Comparison of ENCODE assay signal across 12 cellular contexts in the genomic region with DNA sequence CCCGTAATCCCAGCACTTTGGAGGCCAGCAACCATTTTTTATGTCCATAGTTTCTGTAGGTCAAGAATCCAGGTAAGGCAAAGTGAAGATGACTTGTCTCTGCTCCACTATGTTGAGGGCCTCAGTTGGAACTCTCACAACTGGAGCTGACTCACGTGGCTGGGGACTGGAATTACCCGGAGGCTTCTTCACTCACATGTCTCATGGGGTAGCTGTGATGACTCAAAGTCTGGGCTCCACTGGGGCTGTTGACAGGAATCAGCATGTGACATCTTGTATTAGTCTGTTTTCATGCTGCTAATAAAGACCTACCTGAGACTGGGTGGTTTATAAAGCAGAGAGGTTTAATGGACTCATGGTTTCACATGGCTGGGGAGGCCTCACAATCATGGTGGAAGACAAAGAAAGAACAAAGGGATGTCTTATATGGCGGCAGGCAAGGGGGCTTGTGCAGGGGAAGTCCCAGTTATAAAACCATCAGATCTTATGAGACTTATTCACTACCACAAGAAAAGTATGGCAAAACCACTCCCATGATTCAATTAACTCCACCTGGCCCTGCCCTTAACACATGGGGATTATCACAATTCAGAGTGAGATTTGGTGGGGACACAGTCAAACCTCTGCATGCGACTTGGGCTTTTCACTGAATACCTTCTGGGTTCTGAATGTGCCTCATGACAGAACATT. TPM values are rescaled to one million over a fixed set of nuclear protein-coding genes. Genes with fewer than 3 reads are reported as not detected.
DNase-seq lines count a peak whose midpoint lies in the region; ATAC-seq and TF ChIP-seq lines count a peak whose summit lies in the region.
"Had no signal": no experiment of that assay in that cellular context is flagged by ENCODE, and none has a peak within 500 bp of the region (broad histone marks: within the 10 kb centered on the region; RNA-seq: fewer than 3 reads in every experiment).

No MANE protein-coding gene starts in this region.

- no peaks in the 10 kb centered on the region for H3K36me3 ChIP-seq in SK-N-SH (replicated peaks in 1 of 2; ENCODE audit: control insufficient read depth in 1 of 2, insufficient read depth in 2 of 2, low read length in 1 of 2)
- no peaks in the 10 kb centered on the region for H3K36me3 ChIP-seq in Peyer's patch
- H3K36me3 ChIP-seq: neutrophil had no signal

- no peaks in the 10 kb centered on the region for H3K9me2 ChIP-seq in SK-N-SH

- H3K79me2 ChIP-seq in SK-N-SH (ENCODE audit: insufficient read depth) = no peaks in the 10 kb centered on the region

- TF ChIP-seq POLR2A in Peyer's patch (IDR thresholded peaks at IDR 0.05) = no peak

- H3K27ac Mint-ChIP-seq in activated T-cell treated with anti-CD3 and anti-CD28 coated beads, Interleukin-2, amount 50 U/mL, for 24 hours = peak overlapping the region; percentile 89
- H3K27ac Mint-ChIP-seq: brain, T-helper 17 cell had no signal

- H3K4me1 ChIP-seq in SK-N-SH (ENCODE audit: control insufficient read depth in 1 of 2, insufficient read depth in 2 of 2, low read depth in 1 of 2, low read length in 1 of 2) (no peaks in the 10 kb centered on the region), Peyer's patch (no peaks in the 10 kb centered on the region)

- TF ChIP-seq EP300 in SK-N-SH (IDR thresholded peaks at IDR 0.05; ENCODE audit: borderline replicate concordance in 1 of 2, low read depth in 1 of 2, low read length in 1 of 2) = no peak

- no peaks in the 10 kb centered on the region for H4K20me1 ChIP-seq in SK-N-SH (ENCODE audit: insufficient read depth)

- H3K4me3 ChIP-seq in SK-N-SH (ENCODE audit: low read depth in 2 of 2, low read length in 1 of 2) (no peak overlapping the region), Peyer's patch (no peak overlapping the region)

- TF ChIP-seq CTCF in SK-N-SH (IDR thresholded peaks at IDR 0.05) = no peak
- no peak for TF ChIP-seq CTCF in Peyer's patch (IDR thresholded peaks at IDR 0.05)

- no peak for DNase-seq in SK-N-SH
- no peak for DNase-seq in activated T-cell treated with anti-CD3 and anti-CD28 coated beads, Interleukin-2, amount 50 U/mL, for 24 hours
- peak; percentile 64 for DNase-seq in stimulated activated CD4-positive, alpha-beta T cell treated with anti-CD3 and anti-CD28 coated beads, Interleukin-1b, Interleukin-23, amount 100 ng/mL, for 48 hours
- DNase-seq in NCI-H2029 treated with DMSO at 0.1 percent for 48 hours (lab: John Stamatoyannopoulos, UW) = no peak
- DNase-seq in epidermal melanocyte (ENCODE audit: insufficient read length, low spot score) = no peak
- no peak for DNase-seq in Peyer's patch
- DNase-seq: NCI-H2081, T-helper 17 cell had no signal

- no peak for TF ChIP-seq RAD21 in SK-N-SH (IDR thresholded peaks at IDR 0.05; ENCODE audit: low read length)

- H3K9me3 ChIP-seq in SK-N-SH (no peaks in the 10 kb centered on the region), Peyer's patch (no peaks in the 10 kb centered on the region)
- H3K9me3 ChIP-seq: neutrophil had no signal

- no peaks in the 10 kb centered on the region for H3F3A ChIP-seq in SK-N-SH (replicated peaks; ENCODE audit: insufficient read depth)

- ATAC-seq in SK-N-SH treated with all-trans-retinoic acid at 6 μM for 48 hours (no peak), HG02759 (IDR thresholded peaks at IDR 0.05; ENCODE audit: unreplicated experiment) (peak; percentile 82)
- ATAC-seq: T-helper 17 cell had no signal

- H2AFZ ChIP-seq in SK-N-SH (ENCODE audit: low read depth) = no peak overlapping the region

- CTCF ChIA-PET in SK-N-SH (lab: Yijun Ruan, JAX) = no interaction called here

- no peaks in the 10 kb centered on the region for H3K27me3 ChIP-seq in SK-N-SH (ENCODE audit: insufficient read depth)
- no peaks in the 10 kb centered on the region for H3K27me3 ChIP-seq in Peyer's patch
- H3K27me3 ChIP-seq: neutrophil had no signal

- H3K4me1 Mint-ChIP-seq in activated T-cell treated with anti-CD3 and anti-CD28 coated beads, Interleukin-2, amount 50 U/mL, for 24 hours (ENCODE audit: low read depth) = peaks cover 15% of the 10 kb centered on the region
- H3K4me1 Mint-ChIP-seq: brain, T-helper 17 cell had no signal

- no peak overlapping the region for H3K4me3 Mint-ChIP-seq in activated T-cell treated with anti-CD3 and anti-CD28 coated beads, Interleukin-2, amount 50 U/mL, for 24 hours
- H3K4me3 Mint-ChIP-seq: brain, T-helper 17 cell had no signal

- POLR2A ChIA-PET in SK-N-SH (lab: Yijun Ruan, JAX) = no interaction called here

- H3K4me2 ChIP-seq in SK-N-SH = no peak overlapping the region

- 69% methylated on average over 5 of the region's 5 CpGs for WGBS in SK-N-SH (ENCODE audit: low lambda C conversion rate)

- H3K36me3 Mint-ChIP-seq in activated T-cell treated with anti-CD3 and anti-CD28 coated beads, Interleukin-2, amount 50 U/mL, for 24 hours (ENCODE audit: low read depth) = no peaks in the 10 kb centered on the region
- H3K36me3 Mint-ChIP-seq: brain had no signal

- H3K27ac ChIP-seq in SK-N-SH (ENCODE audit: low read depth in 2 of 2, low read length in 1 of 2) (no peak overlapping the region), Peyer's patch (no peak overlapping the region)
- H3K27ac ChIP-seq: neutrophil had no signal

- no peaks in the 10 kb centered on the region for H3K9me3 Mint-ChIP-seq in activated T-cell treated with anti-CD3 and anti-CD28 coated beads, Interleukin-2, amount 50 U/mL, for 24 hours
- H3K9me3 Mint-ChIP-seq: brain had no signal

- H3K9ac ChIP-seq in SK-N-SH = no peak overlapping the region

- peaks cover 10% of the 10 kb centered on the region for H3K27me3 Mint-ChIP-seq in activated T-cell treated with anti-CD3 and anti-CD28 coated beads, Interleukin-2, amount 50 U/mL, for 24 hours

TF ChIP-seq in SK-N-SH, 30 proteins besides CTCF, POLR2A, EP300 and RAD21 (continues in another document):
- TF ChIP-seq, protein P1, sequence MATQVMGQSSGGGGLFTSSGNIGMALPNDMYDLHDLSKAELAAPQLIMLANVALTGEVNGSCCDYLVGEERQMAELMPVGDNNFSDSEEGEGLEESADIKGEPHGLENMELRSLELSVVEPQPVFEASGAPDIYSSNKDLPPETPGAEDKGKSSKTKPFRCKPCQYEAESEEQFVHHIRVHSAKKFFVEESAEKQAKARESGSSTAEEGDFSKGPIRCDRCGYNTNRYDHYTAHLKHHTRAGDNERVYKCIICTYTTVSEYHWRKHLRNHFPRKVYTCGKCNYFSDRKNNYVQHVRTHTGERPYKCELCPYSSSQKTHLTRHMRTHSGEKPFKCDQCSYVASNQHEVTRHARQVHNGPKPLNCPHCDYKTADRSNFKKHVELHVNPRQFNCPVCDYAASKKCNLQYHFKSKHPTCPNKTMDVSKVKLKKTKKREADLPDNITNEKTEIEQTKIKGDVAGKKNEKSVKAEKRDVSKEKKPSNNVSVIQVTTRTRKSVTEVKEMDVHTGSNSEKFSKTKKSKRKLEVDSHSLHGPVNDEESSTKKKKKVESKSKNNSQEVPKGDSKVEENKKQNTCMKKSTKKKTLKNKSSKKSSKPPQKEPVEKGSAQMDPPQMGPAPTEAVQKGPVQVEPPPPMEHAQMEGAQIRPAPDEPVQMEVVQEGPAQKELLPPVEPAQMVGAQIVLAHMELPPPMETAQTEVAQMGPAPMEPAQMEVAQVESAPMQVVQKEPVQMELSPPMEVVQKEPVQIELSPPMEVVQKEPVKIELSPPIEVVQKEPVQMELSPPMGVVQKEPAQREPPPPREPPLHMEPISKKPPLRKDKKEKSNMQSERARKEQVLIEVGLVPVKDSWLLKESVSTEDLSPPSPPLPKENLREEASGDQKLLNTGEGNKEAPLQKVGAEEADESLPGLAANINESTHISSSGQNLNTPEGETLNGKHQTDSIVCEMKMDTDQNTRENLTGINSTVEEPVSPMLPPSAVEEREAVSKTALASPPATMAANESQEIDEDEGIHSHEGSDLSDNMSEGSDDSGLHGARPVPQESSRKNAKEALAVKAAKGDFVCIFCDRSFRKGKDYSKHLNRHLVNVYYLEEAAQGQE (IDR thresholded peaks at IDR 0.05; ENCODE audit: low read depth, low read length) = no peak

TF ChIP-seq in SK-N-SH treated with all-trans-retinoic acid at 6 μM for 48 hours, 23 proteins besides CTCF, POLR2A, EP300 and RAD21:
- TF ChIP-seq ISL1 (CRISPR knock-in tag; IDR thresholded peaks at IDR 0.05) (no peak), TOX (CRISPR knock-in tag; IDR thresholded peaks at IDR 0.05; ENCODE audit: borderline replicate concordance) (no peak), ESRRG (CRISPR knock-in tag; IDR thresholded peaks at IDR 0.05) (no peak), ZC3H10 (CRISPR knock-in tag; IDR thresholded peaks at IDR 0.05) (no peak), CSDC2 (CRISPR knock-in tag; IDR thresholded peaks at IDR 0.05) (no peak), SNAI2 (CRISPR knock-in tag; IDR thresholded peaks at IDR 0.05) (no peak), ZFP30 (CRISPR knock-in tag; IDR thresholded peaks at IDR 0.05) (no peak)
- TF ChIP-seq, protein P2, sequence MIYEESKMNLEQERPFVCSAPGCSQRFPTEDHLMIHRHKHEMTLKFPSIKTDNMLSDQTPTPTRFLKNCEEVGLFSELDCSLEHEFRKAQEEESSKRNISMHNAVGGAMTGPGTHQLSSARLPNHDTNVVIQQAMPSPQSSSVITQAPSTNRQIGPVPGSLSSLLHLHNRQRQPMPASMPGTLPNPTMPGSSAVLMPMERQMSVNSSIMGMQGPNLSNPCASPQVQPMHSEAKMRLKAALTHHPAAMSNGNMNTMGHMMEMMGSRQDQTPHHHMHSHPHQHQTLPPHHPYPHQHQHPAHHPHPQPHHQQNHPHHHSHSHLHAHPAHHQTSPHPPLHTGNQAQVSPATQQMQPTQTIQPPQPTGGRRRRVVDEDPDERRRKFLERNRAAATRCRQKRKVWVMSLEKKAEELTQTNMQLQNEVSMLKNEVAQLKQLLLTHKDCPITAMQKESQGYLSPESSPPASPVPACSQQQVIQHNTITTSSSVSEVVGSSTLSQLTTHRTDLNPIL (CRISPR knock-in tag; IDR thresholded peaks at IDR 0.05; ENCODE audit: low read depth) = no peak

RNA-seq across cellular contexts. Expression of a gene that starts 7.8 kb away (rescaled TPM):
- 0.26 and 0.41 TPM in 2 replicates for polyA plus RNA-seq in SK-N-SH (2012; rRNA removed)
- polyA plus RNA-seq in SK-N-SH (2012; cell fraction: cytosol; rRNA removed) = 0.12 and 0.46 TPM in 2 replicates
- 0.23 and 0.24 TPM in 2 replicates for polyA plus RNA-seq in SK-N-SH (2012; cell fraction: nucleus; rRNA removed)
- total RNA-seq in Peyer's patch = not detected
- total RNA-seq: T-helper 17 cell had no signal
